ENCODE assay signal across 15 cellular contexts in genomic region chr16:75239463-75240122, GRCh38. TPM values are rescaled to one million over a fixed set of nuclear protein-coding genes. Genes with fewer than 3 reads are reported as not detected.
DNase-seq lines count a peak whose midpoint lies in the region; ATAC-seq and TF ChIP-seq lines count a peak whose summit lies in the region.
"Had no signal": no experiment of that assay in that cellular context is flagged by ENCODE, and none has a peak within 500 bp of the region (broad histone marks: within the 10 kb centered on the region; RNA-seq: fewer than 3 reads in every experiment).

No MANE protein-coding gene starts in this region.

- H3K36me3 Mint-ChIP-seq in T-helper 2 cell treated with Interferon-gamma antibody and Interleukin-4, amounts not matched to agents 5 μg/mL and 100 μg/mL, for 36 hours (ENCODE audit: low read depth): no peaks in the 10 kb centered on the region
- H3K36me3 Mint-ChIP-seq: activated naive CD8-positive, alpha-beta T cell; natural killer cell; stimulated activated effector memory CD8-positive, alpha-beta T cell treated with anti-CD3 and anti-CD28 coated beads, Interleukin-12 subunit alpha, Interleukin-12 subunit beta, amount 100 ng/mL, for 72 hours had no signal

- H4K20me1 ChIP-seq in BLaER1: no peaks in the 10 kb centered on the region

- H3K9ac ChIP-seq in BLaER1: no peak overlapping the region

- H3K9me3 Mint-ChIP-seq in T-helper 2 cell treated with Interferon-gamma antibody and Interleukin-4, amounts not matched to agents 5 μg/mL and 100 μg/mL, for 36 hours: no peaks in the 10 kb centered on the region
- H3K9me3 Mint-ChIP-seq: natural killer cell; stimulated activated effector memory CD8-positive, alpha-beta T cell treated with anti-CD3 and anti-CD28 coated beads, Interleukin-12 subunit alpha, Interleukin-12 subunit beta, amount 100 ng/mL, for 72 hours had no signal

- no peak overlapping the region for H3K27ac Mint-ChIP-seq in T-helper 2 cell treated with Interferon-gamma antibody and Interleukin-4, amounts not matched to agents 5 μg/mL and 100 μg/mL, for 36 hours
- H3K27ac Mint-ChIP-seq: activated naive CD8-positive, alpha-beta T cell; natural killer cell; stimulated activated effector memory CD8-positive, alpha-beta T cell treated with anti-CD3 and anti-CD28 coated beads, Interleukin-12 subunit alpha, Interleukin-12 subunit beta, amount 100 ng/mL, for 72 hours had no signal

- intact Hi-C loops in adrenal gland (cut with DNase I) (loop anchor here (5.0 kb wide), 2 partner anchors 148 to 158 kb away; no protein-coding TSS in a partner anchor), right cardiac atrium (cut with DNase I) (loop anchor here in 1 of 4 donors (5.0 kb wide), 1 partner anchor 143 kb away; no protein-coding TSS in a partner anchor), sigmoid colon (cut with DNase I) (loop anchor here (10.0 kb wide), 1 partner anchor 255 kb away; the partner anchor contains the start of gene WDR59)

- H3K4me3 ChIP-seq in BLaER1 (no peak overlapping the region), adrenal gland (no peak overlapping the region), right cardiac atrium (ENCODE audit: low read length) (no peak overlapping the region), sigmoid colon (no peak overlapping the region)

- H3K27me3 ChIP-seq in BLaER1 (no peaks in the 10 kb centered on the region), adrenal gland (no peaks in the 10 kb centered on the region), right cardiac atrium (ENCODE audit: control insufficient read depth, insufficient read depth) (no peaks in the 10 kb centered on the region), sigmoid colon (no peaks in the 10 kb centered on the region)

- no peaks in the 10 kb centered on the region for H3K36me3 ChIP-seq in BLaER1
- peaks cover 0 to 33% of the 10 kb centered on the region in 2 donors for H3K36me3 ChIP-seq in adrenal gland (replicated peaks in 1 of 2)
- peaks cover 8 to 50% (median 25%) of the 10 kb centered on the region in 4 donors for H3K36me3 ChIP-seq in sigmoid colon

- H3K27me3 Mint-ChIP-seq in T-helper 2 cell treated with Interferon-gamma antibody and Interleukin-4, amounts not matched to agents 5 μg/mL and 100 μg/mL, for 36 hours (ENCODE audit: low read depth): no peaks in the 10 kb centered on the region
- H3K27me3 Mint-ChIP-seq: activated naive CD8-positive, alpha-beta T cell had no signal

- H3K27ac ChIP-seq in BLaER1: no peak overlapping the region
- peak overlapping the region in 4 of 5 donors; percentile 68 to 95 (median 88) for H3K27ac ChIP-seq in adrenal gland
- peak overlapping the region; percentile 7 for H3K27ac ChIP-seq in right cardiac atrium (ENCODE audit: low read length)
- H3K27ac ChIP-seq in sigmoid colon: peak overlapping the region; percentile 82 to 92 (median 84)

- TF ChIP-seq CTCF in adrenal gland (IDR thresholded peaks at IDR 0.05) (no peak), sigmoid colon (IDR thresholded peaks at IDR 0.05) (no peak)

- no peaks in the 10 kb centered on the region for H3K4me1 Mint-ChIP-seq in T-helper 2 cell treated with Interferon-gamma antibody and Interleukin-4, amounts not matched to agents 5 μg/mL and 100 μg/mL, for 36 hours (ENCODE audit: low read depth)

- H3K9me3 ChIP-seq in BLaER1 (no peaks in the 10 kb centered on the region), adrenal gland (replicated peaks in 1 of 3) (no peaks in the 10 kb centered on the region), right cardiac atrium (ENCODE audit: control insufficient read depth, low read length) (no peaks in the 10 kb centered on the region), sigmoid colon (no peaks in the 10 kb centered on the region)

- H3K4me1 ChIP-seq in BLaER1: peaks cover 29% of the 10 kb centered on the region
- peaks cover 26 to 42% of the 10 kb centered on the region in 2 donors for H3K4me1 ChIP-seq in adrenal gland (replicated peaks in 1 of 2)
- H3K4me1 ChIP-seq in right cardiac atrium (ENCODE audit: control insufficient read depth, insufficient read depth, low read length): peaks cover 14% of the 10 kb centered on the region
- peaks cover 0 to 62% (median 49%) of the 10 kb centered on the region in 4 donors for H3K4me1 ChIP-seq in sigmoid colon

- no peak for TF ChIP-seq EP300 in sigmoid colon (IDR thresholded peaks at IDR 0.05)

- peak overlapping the region; percentile 70; the same call in 1 of the 2 replicates for H3K4me2 ChIP-seq in BLaER1

- ATAC-seq in right cardiac atrium (no peak), GM18505 (IDR thresholded peaks at IDR 0.05; ENCODE audit: unreplicated experiment) (no peak), HG03378 (IDR thresholded peaks at IDR 0.05; ENCODE audit: unreplicated experiment) (no peak)
- ATAC-seq: natural killer cell; stimulated activated effector memory CD8-positive, alpha-beta T cell treated with anti-CD3 and anti-CD28 coated beads, Interleukin-12 subunit alpha, Interleukin-12 subunit beta, amount 100 ng/mL, for 72 hours had no signal

- DNase-seq in adrenal gland: no peak
- DNase-seq in right cardiac atrium: peak in 1 of 3 donors; percentile 49
- peak; percentile 63 for DNase-seq in sigmoid colon
- DNase-seq in T-helper 2 cell treated with Interferon-gamma antibody and Interleukin-4, amounts not matched to agents 5 μg/mL and 100 μg/mL, for 36 hours (ENCODE audit: low spot score): no peak
- no peak for DNase-seq in NCI-H2196 (lab: John Stamatoyannopoulos, UW; ENCODE audit: unreplicated experiment)
- DNase-seq: AML-193; natural killer cell; NCI-H1930; NK-92 treated with Interleukin-12 subunit alpha and Interleukin-12 subunit beta, amount 100 ng/mL, for 24 hours; T-helper 9 cell had no signal

- H3K4me3 Mint-ChIP-seq in T-helper 2 cell treated with Interferon-gamma antibody and Interleukin-4, amounts not matched to agents 5 μg/mL and 100 μg/mL, for 36 hours: no peak overlapping the region
- H3K4me3 Mint-ChIP-seq: activated naive CD8-positive, alpha-beta T cell; natural killer cell; stimulated activated effector memory CD8-positive, alpha-beta T cell treated with anti-CD3 and anti-CD28 coated beads, Interleukin-12 subunit alpha, Interleukin-12 subunit beta, amount 100 ng/mL, for 72 hours had no signal

- TF ChIP-seq POLR2A in adrenal gland (IDR thresholded peaks at IDR 0.05): no peak
- TF ChIP-seq POLR2A in sigmoid colon (IDR thresholded peaks at IDR 0.05): no peak
- TF ChIP-seq POLR2A in GM18505 (IDR thresholded peaks at IDR 0.05; ENCODE audit: borderline replicate concordance, extremely low read depth, insufficient read depth, insufficient read length): no peak

- 83 to 87% (median 85%) methylated on average over 9 to 22 of the region's 22 CpGs for WGBS in adrenal gland, 4 donors
- WGBS in right cardiac atrium: 77% methylated on average over 22 of the region's 22 CpGs
- WGBS in sigmoid colon, 2 donors: 90% methylated on average over 22 of the region's 22 CpGs

RNA-seq across cellular contexts. Expression of gene BCAR1, which starts 11.8 kb away (rescaled TPM):
- total RNA-seq in adrenal gland: 10 to 100 TPM; 55.4 to 74.9 (median 66.8) TPM
- polyA plus RNA-seq in adrenal gland: 10 to 100 TPM; 10.2 to 87.7 (median 54.3) TPM
- 10 to 100 TPM; 58.1 to 68.8 (median 68.0) TPM for total RNA-seq in right cardiac atrium
- 53.1 TPM for polyA plus RNA-seq in right cardiac atrium
- 10 to 100 TPM; 21.7 to 42.9 (median 32.4) TPM for total RNA-seq in sigmoid colon
- polyA plus RNA-seq in sigmoid colon: 10 to 100 TPM; 45.0 to 82.3 (median 72.6) TPM
- total RNA-seq: natural killer cell had no signal

RNA-seq across cellular contexts. Expression of gene CTRB1, which starts 20.8 kb away (rescaled TPM):
- total RNA-seq in adrenal gland: 1 to 10 TPM in 5 of 8 donors, under 1 TPM in 1, not detected in 2; 0.67 to 9.9 (median 1.7) TPM
- 1 to 10 TPM in 2 of 3 donors, not detected in 1; 2.0 to 4.2 TPM for polyA plus RNA-seq in adrenal gland
- under 1 TPM in 1 of 4 donors, not detected in 3; 0.62 TPM for total RNA-seq in right cardiac atrium
- 0.27 TPM for polyA plus RNA-seq in right cardiac atrium
- not detected for total RNA-seq in sigmoid colon
- 10 to 100 TPM in 1 of 3 donors, under 1 TPM in 1, not detected in 1; 0.48 to 16.8 TPM for polyA plus RNA-seq in sigmoid colon
- total RNA-seq: natural killer cell had no signal

RNA-seq across cellular contexts. Expression of gene CTRB2, which starts 32.6 kb away (rescaled TPM):
- total RNA-seq in adrenal gland (10 to 100 TPM in 1 of 8 donors, 1 to 10 TPM in 3, not detected in 4; 1.5 to 15.1 (median 5.8) TPM), right cardiac atrium (1 to 10 TPM in 1 of 4 donors, not detected in 3; 2.9 TPM), sigmoid colon (not detected)
- polyA plus RNA-seq in adrenal gland (1 to 10 TPM in 1 of 3 donors, under 1 TPM in 1, not detected in 1; 0.88 to 2.5 TPM), right cardiac atrium (0.14 TPM), sigmoid colon (10 to 100 TPM in 1 of 3 donors, under 1 TPM in 1, not detected in 1; 0.42 to 17.4 TPM)
- total RNA-seq: natural killer cell had no signal
